ENCODE assay signal across 21 cellular contexts in the genomic region with DNA sequence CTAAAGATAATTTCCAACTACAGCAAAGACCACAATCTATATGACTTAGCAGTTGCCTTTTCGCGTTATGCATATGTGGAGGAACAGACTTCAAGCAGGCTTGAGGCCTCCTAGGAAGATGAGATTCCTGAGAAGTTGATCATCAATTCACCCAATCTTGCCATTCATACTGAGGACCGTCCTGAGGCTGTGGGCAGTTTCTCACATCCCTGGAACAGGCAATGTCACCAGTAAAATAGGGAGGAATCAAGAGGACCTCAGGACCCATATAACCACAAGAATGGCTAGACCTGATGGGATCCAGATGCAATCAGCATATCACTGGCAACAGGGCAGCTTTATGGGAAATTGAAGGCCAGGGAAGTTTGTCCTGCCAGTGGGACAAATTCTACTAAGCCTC. TPM values are rescaled to one million over a fixed set of nuclear protein-coding genes. Genes with fewer than 3 reads are reported as not detected.
DNase-seq lines count a peak whose midpoint lies in the region; ATAC-seq and TF ChIP-seq lines count a peak whose summit lies in the region.
"Had no signal": no experiment of that assay in that cellular context is flagged by ENCODE, and none has a peak within 500 bp of the region (broad histone marks: within the 10 kb centered on the region; RNA-seq: fewer than 3 reads in every experiment).

No MANE protein-coding gene starts in this region.

- H3K4me3 Mint-ChIP-seq in HFFc6, result no peak overlapping the region
- H3K4me3 Mint-ChIP-seq: neural crest cell had no signal

- no peak overlapping the region for H3K4me3 ChIP-seq in AG10803 (ENCODE audit: low read length)
- H3K4me3 ChIP-seq in OCI-LY7 (ENCODE audit: low read depth, low read length, poor library complexity, severe bottlenecking), result no peak overlapping the region
- H3K4me3 ChIP-seq: left lung, suprapubic skin had no signal

- H3K36me3 Mint-ChIP-seq in HFFc6 (ENCODE audit: low read depth), result no peaks in the 10 kb centered on the region

- H3K9me2 ChIP-seq in OCI-LY7 (ENCODE audit: insufficient read depth, low read length), result no peaks in the 10 kb centered on the region

- DNase-seq in AG10803 (ENCODE audit: low read depth) (peak; percentile 81), HFFc6 (peak; percentile 54), dedifferentiated amniotic fluid mesenchymal stem cell (ENCODE audit: extremely low spot score) (peak; percentile 29), kidney tubule cell (ENCODE audit: low spot score) (peak; percentile 29), kidney glomerular epithelial cell (lab: John Stamatoyannopoulos, UW) (no peak), retina (no peak), OCI-LY7 (ENCODE audit: low spot score) (no peak)
- DNase-seq: activated CD4-positive, alpha-beta T cell treated with anti-CD3 and anti-CD28 coated beads, Interleukin-2, amount 50 U/mL, for 1 hour; activated CD8-positive, alpha-beta memory T cell treated with anti-CD3 and anti-CD28 coated beads, Interleukin-2, amount 50 U/mL, for 48 hours; activated gamma-delta T cell; aorta; CD8-positive, alpha-beta memory T cell; Kasumi-1; left lung; NCI-H1092; NCI-H510A treated with DMSO at 0.1 percent for 48 hours; Right ventricle myocardium superior; T-cell had no signal

- BruUV-seq in OCI-LY7 (replicated peaks; lab: Mats Ljungman, UMichigan), result no TSS peak

- H3K4me2 ChIP-seq in OCI-LY7 (ENCODE audit: low read length), result no peak overlapping the region

- H3K4me1 Mint-ChIP-seq in HFFc6 (ENCODE audit: low read depth), result peaks cover 25% of the 10 kb centered on the region

- no peaks in the 10 kb centered on the region for H3K36me3 ChIP-seq in OCI-LY7 (ENCODE audit: insufficient read depth, low read length)
- H3K36me3 ChIP-seq: left lung, suprapubic skin had no signal

- peak overlapping the region; percentile 57; the same call in 1 of the 2 replicates for H3K27ac Mint-ChIP-seq in HFFc6
- H3K27ac Mint-ChIP-seq: T-cell had no signal

- H3K27ac ChIP-seq in OCI-LY7 (ENCODE audit: low read depth, low read length, poor library complexity, severe bottlenecking), result no peak overlapping the region
- H3K27ac ChIP-seq: left lung, suprapubic skin had no signal

- intact Hi-C loops in OCI-LY7 (cut with micrococcal nuclease; ENCODE audit: unreplicated experiment), result no loop called here

- TF ChIP-seq CTCF in AG10803 (conservative IDR thresholded peaks at IDR 0.05; ENCODE audit: low read length) (no peak), HFFc6 (IDR thresholded peaks at IDR 0.05) (no peak), OCI-LY7 (conservative IDR thresholded peaks at IDR 0.05; ENCODE audit: low read length) (no peak)

- no peaks in the 10 kb centered on the region for H3K79me2 ChIP-seq in OCI-LY7 (ENCODE audit: insufficient read depth, low read depth, low read length)

- H2AFZ ChIP-seq in OCI-LY7 (ENCODE audit: low read length), result no peak overlapping the region

- no peak for ATAC-seq in GM21515 (IDR thresholded peaks at IDR 0.05; ENCODE audit: unreplicated experiment)
- ATAC-seq: left lung, T-cell had no signal

- H4K20me1 ChIP-seq in OCI-LY7 (ENCODE audit: insufficient read depth, low read length), result no peaks in the 10 kb centered on the region; the same call in 1 of the 2 replicates

- H3K27me3 Mint-ChIP-seq in HFFc6 (ENCODE audit: insufficient read depth), result no peaks in the 10 kb centered on the region; the same call in 1 of the 2 replicates
- H3K27me3 Mint-ChIP-seq: CD8-positive, alpha-beta memory T cell; T-cell had no signal

- H3K9me3 Mint-ChIP-seq in HFFc6, result no peaks in the 10 kb centered on the region
- H3K9me3 Mint-ChIP-seq: CD8-positive, alpha-beta memory T cell; neural crest cell; T-cell had no signal

- CTCF ChIA-PET in OCI-LY7 (lab: Charles Lee; ENCODE audit: unreplicated experiment), result no interaction called here

- no peaks in the 10 kb centered on the region for H3K9me3 ChIP-seq in OCI-LY7 (ENCODE audit: low read length)
- H3K9me3 ChIP-seq: left lung, suprapubic skin had no signal

- POLR2A ChIA-PET in OCI-LY7 (lab: Charles Lee), result no interaction called here

- H3K4me1 ChIP-seq in OCI-LY7 (ENCODE audit: insufficient read depth, low read length, poor library complexity, severe bottlenecking), result no peaks in the 10 kb centered on the region

RNA-seq across cellular contexts. Expression of a gene that starts 17.3 kb away (rescaled TPM):
- total RNA-seq in HFFc6 (2021; fragmentation: NEBNext Ultra II Directional; extraction: Animal tissue kit (Norgen Biotek cat#: 25700)), result 1 to 10 TPM in 5 of 6 experiments, under 1 TPM in 1; 0.97 to 2.2 (median 1.2) TPM
- 3.3 and 9.8 TPM in 2 replicates for total RNA-seq in OCI-LY7 (2014; rRNA removed; shearing (Covaris generic))
- 3.3 and 7.7 TPM in 2 replicates for total RNA-seq in OCI-LY7 (2022)

Comparison
In these comparisons a context has a peak if more than half of its experiments do, and no peak if none do; other contexts are left out.
1. DNase-seq: peak in AG10803 (single experiment), HFFc6 (single experiment), dedifferentiated amniotic fluid mesenchymal stem cell (single experiment) and kidney tubule cell (single experiment); none in kidney glomerular epithelial cell (single experiment), retina (single experiment) and OCI-LY7 (single experiment).